19 cellular contexts compared by ENCODE assay signal in the genomic region with DNA sequence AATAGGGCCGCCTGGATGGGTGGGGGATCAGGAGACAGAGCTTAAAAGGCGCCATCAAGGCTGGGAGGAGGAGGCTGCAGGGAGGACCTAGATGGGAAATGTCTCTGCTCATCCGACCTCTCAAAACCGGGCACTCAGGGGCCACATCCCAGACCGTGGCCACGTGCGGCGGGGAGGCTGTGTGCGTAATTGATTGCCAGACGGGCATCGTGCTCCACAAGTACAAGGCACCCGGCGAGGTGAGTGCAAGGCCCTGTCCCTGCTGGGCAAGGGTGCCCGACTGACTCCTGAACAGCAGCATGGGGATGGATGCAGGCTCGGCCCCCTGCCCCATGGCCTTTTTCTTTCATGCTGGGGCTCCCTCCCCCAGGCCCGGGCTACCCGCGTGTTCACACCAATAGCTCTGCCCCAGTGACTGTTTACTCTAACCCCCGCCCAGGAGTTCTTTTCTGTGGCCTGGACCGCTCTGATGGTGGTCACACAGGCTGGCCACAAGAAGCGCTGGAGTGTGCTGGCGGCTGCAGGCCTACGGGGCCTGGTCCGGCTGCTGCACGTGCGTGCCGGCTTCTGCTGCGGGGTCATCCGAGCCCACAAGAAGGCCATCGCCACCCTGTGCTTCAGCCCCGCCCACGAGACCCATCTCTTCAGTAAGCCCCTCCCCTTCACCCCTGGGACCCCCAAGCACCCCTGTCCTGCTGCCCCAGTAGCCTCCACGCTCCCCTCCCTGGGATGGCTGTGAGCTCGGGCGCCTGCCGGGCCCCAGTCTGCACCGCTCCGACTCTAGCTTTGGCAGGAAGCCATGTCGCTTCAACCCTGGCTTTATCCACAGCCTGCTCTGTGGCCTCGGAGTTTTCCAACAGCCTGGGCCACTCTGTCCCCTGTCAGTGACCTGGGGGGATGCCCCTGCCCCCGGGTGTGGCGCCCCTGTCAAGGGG. TPM values are rescaled to one million over a fixed set of nuclear protein-coding genes. Genes with fewer than 3 reads are reported as not detected.
A peak's percentile ranks its signal among the peaks of the same experiment; 100 is the strongest.
DNase-seq lines count a peak whose midpoint lies in the region; ATAC-seq, FAIRE-seq and TF ChIP-seq lines count a peak whose summit lies in the region.
"Had no signal": no experiment of that assay in that cellular context is flagged by ENCODE, and none has a peak within 500 bp of the region (broad histone marks: within the 10 kb centered on the region; RNA-seq: fewer than 3 reads in every experiment).

No MANE protein-coding gene starts in this region.

- no peak for ATAC-seq in natural killer cell treated with Interleukin-12 subunit alpha and Interleukin-12 subunit beta and Interleukin-15 and Interleukin-18, amount 100 ng/mL, for 72 hours
- ATAC-seq in natural killer cell: no peak
- ATAC-seq in K562: no peak
- no peak for ATAC-seq in mucosa of descending colon
- ATAC-seq in GM19035 (IDR thresholded peaks at IDR 0.05; ENCODE audit: unreplicated experiment): no peak
- ATAC-seq in HG03342 (IDR thresholded peaks at IDR 0.05; ENCODE audit: unreplicated experiment): no peak
- ATAC-seq: GM23338 had no signal

- H3K27me3 Mint-ChIP-seq in natural killer cell treated with Interleukin-12 subunit alpha and Interleukin-12 subunit beta and Interleukin-15 and Interleukin-18, amount 100 ng/mL, for 72 hours: no peaks in the 10 kb centered on the region
- H3K27me3 Mint-ChIP-seq in natural killer cell (ENCODE audit: low read depth in 2 of 2): no peaks in the 10 kb centered on the region
- H3K27me3 Mint-ChIP-seq in activated naive CD8-positive, alpha-beta T cell treated with anti-CD3 and anti-CD28 coated beads for 36 hours: no peaks in the 10 kb centered on the region
- H3K27me3 Mint-ChIP-seq: activated CD4-positive, alpha-beta memory T cell treated with anti-CD3 and anti-CD28 coated beads for 36 hours had no signal

- H3K4me1 ChIP-seq in K562 (replicated peaks in 1 of 2; ENCODE audit: control insufficient read depth in 2 of 2, insufficient read depth in 2 of 2, low read length in 2 of 2) (peaks cover 10 to 75% of the 10 kb centered on the region in 2 experiments; a peak in 3 of 5 replicates), mucosa of descending colon (ENCODE audit: low read depth) (peaks cover 16% of the 10 kb centered on the region)

- peaks cover 5% of the 10 kb centered on the region for H3K9me1 ChIP-seq in K562 (ENCODE audit: control insufficient read depth, insufficient read depth, low read length)

- TF ChIP-seq CTCF in natural killer cell (IDR thresholded peaks at IDR 0.05) (no peak), K562 (IDR thresholded peaks at IDR 0.05 in 2 of 3, conservative IDR thresholded peaks at IDR 0.05 in 1 of 3; ENCODE audit: insufficient read depth in 2 of 3, low read depth in 1 of 3, low read length in 3 of 3) (no peak), mucosa of descending colon (IDR thresholded peaks at IDR 0.05) (no peak)

- no peak overlapping the region for H2AFZ ChIP-seq in K562 (ENCODE audit: low read depth, low read length)
- H2AFZ ChIP-seq: GM23338 had no signal

- H3K36me3 Mint-ChIP-seq in natural killer cell treated with Interleukin-12 subunit alpha and Interleukin-12 subunit beta and Interleukin-15 and Interleukin-18, amount 100 ng/mL, for 72 hours: no peaks in the 10 kb centered on the region
- H3K36me3 Mint-ChIP-seq in natural killer cell: no peaks in the 10 kb centered on the region
- H3K36me3 Mint-ChIP-seq in activated naive CD8-positive, alpha-beta T cell treated with anti-CD3 and anti-CD28 coated beads for 36 hours: no peaks in the 10 kb centered on the region

- BruUV-seq in K562 (replicated peaks; lab: Mats Ljungman, UMichigan): no TSS peak

- H3K36me3 ChIP-seq in K562 (ENCODE audit: control insufficient read depth, insufficient read depth, low read length) (peaks cover 70% of the 10 kb centered on the region; the same call in 2 of the 3 replicates), mucosa of descending colon (ENCODE audit: low read depth) (no peaks in the 10 kb centered on the region)

- 87% methylated on average over 34 of the region's 42 CpGs for WGBS in K562 (ENCODE audit: insufficient coverage, low coverage, missing lambda C conversion rate)

- no peak overlapping the region for H3K27ac Mint-ChIP-seq in natural killer cell treated with Interleukin-12 subunit alpha and Interleukin-12 subunit beta and Interleukin-15 and Interleukin-18, amount 100 ng/mL, for 72 hours
- H3K27ac Mint-ChIP-seq in natural killer cell: no peak overlapping the region
- no peak overlapping the region for H3K27ac Mint-ChIP-seq in activated naive CD8-positive, alpha-beta T cell treated with anti-CD3 and anti-CD28 coated beads for 36 hours
- H3K27ac Mint-ChIP-seq: activated CD4-positive, alpha-beta memory T cell treated with anti-CD3 and anti-CD28 coated beads for 36 hours; GM23338; T-helper 1 cell treated with Interleukin-12 subunit alpha and Interleukin-12 subunit beta and Interleukin-4 antibody, amounts not matched to agents 30 μg/mL and 1 μg/mL, for 36 hours had no signal

- H3K27ac ChIP-seq in K562 (ENCODE audit: extremely low read depth, low read depth, low read length): no peak overlapping the region
- H3K27ac ChIP-seq: epithelial cell of prostate had no signal

- no peak overlapping the region for H3K4me2 ChIP-seq in K562 (ENCODE audit: insufficient read depth, low read length)
- H3K4me2 ChIP-seq: GM23338 had no signal

- in situ Hi-C loops in K562 (cut with MboI): loop anchor here (25.0 kb wide), 2 partner anchors 94 to 194 kb away; a partner anchor contains a TSS

- no peak for FAIRE-seq in K562 (lab: Jason Lieb, UNC)

- H3K9ac ChIP-seq in K562 (ENCODE audit: insufficient read depth in 1 of 2, low read depth in 2 of 2, low read length in 2 of 2): no peak overlapping the region

- peaks cover 3% of the 10 kb centered on the region; the same call in 1 of the 2 replicates for H4K20me1 ChIP-seq in K562 (replicated peaks; ENCODE audit: control insufficient read depth, insufficient read depth, low read length)

- TF ChIP-seq EP300 in K562 (IDR thresholded peaks at IDR 0.05; ENCODE audit: low read length): no peak

- intact Hi-C loops in natural killer cell (cut with micrococcal nuclease) (no loop called here), K562 (cut with micrococcal nuclease) (no loop called here), mucosa of descending colon (cut with DNase I, micrococcal nuclease) (no loop called here)

- H3K27me3 ChIP-seq in K562 (ENCODE audit: control insufficient read depth in 2 of 2, insufficient read depth in 2 of 2, low read length in 2 of 2): no peaks in the 10 kb centered on the region

- H3K9me3 ChIP-seq in K562 (replicated peaks; ENCODE audit: control insufficient read depth, insufficient read depth, low read depth, low read length) (no peaks in the 10 kb centered on the region), mucosa of descending colon (no peaks in the 10 kb centered on the region)

- H3K9me3 Mint-ChIP-seq in natural killer cell treated with Interleukin-12 subunit alpha and Interleukin-12 subunit beta and Interleukin-15 and Interleukin-18, amount 100 ng/mL, for 72 hours: no peaks in the 10 kb centered on the region
- no peaks in the 10 kb centered on the region for H3K9me3 Mint-ChIP-seq in natural killer cell
- H3K9me3 Mint-ChIP-seq in activated naive CD8-positive, alpha-beta T cell treated with anti-CD3 and anti-CD28 coated beads for 36 hours: no peaks in the 10 kb centered on the region
- H3K9me3 Mint-ChIP-seq: activated CD4-positive, alpha-beta memory T cell treated with anti-CD3 and anti-CD28 coated beads for 36 hours; T-helper 1 cell treated with Interleukin-12 subunit alpha and Interleukin-12 subunit beta and Interleukin-4 antibody, amounts not matched to agents 30 μg/mL and 1 μg/mL, for 36 hours had no signal

- TF ChIP-seq POLR2A in K562 (conservative IDR thresholded peaks at IDR 0.05): no peak

- POLR2A ChIA-PET in K562 (lab: Yijun Ruan, JAX): no interaction called here

- no peak for TF ChIP-seq RAD21 in K562 (CRISPR knock-in tag; conservative IDR thresholded peaks at IDR 0.05 in 1 of 2, IDR thresholded peaks at IDR 0.05 in 1 of 2)

- H3K4me3 Mint-ChIP-seq in natural killer cell treated with Interleukin-12 subunit alpha and Interleukin-12 subunit beta and Interleukin-15 and Interleukin-18, amount 100 ng/mL, for 72 hours: no peak overlapping the region
- H3K4me3 Mint-ChIP-seq in natural killer cell: no peak overlapping the region
- no peak overlapping the region for H3K4me3 Mint-ChIP-seq in activated naive CD8-positive, alpha-beta T cell treated with anti-CD3 and anti-CD28 coated beads for 36 hours
- H3K4me3 Mint-ChIP-seq: activated CD4-positive, alpha-beta memory T cell treated with anti-CD3 and anti-CD28 coated beads for 36 hours; GM23338; T-helper 1 cell treated with Interleukin-12 subunit alpha and Interleukin-12 subunit beta and Interleukin-4 antibody, amounts not matched to agents 30 μg/mL and 1 μg/mL, for 36 hours had no signal

- peak; percentile 55 for DNase-seq in natural killer cell treated with Interleukin-12 subunit alpha and Interleukin-12 subunit beta and Interleukin-15 and Interleukin-18, amount 100 ng/mL, for 72 hours (ENCODE audit: low spot score)
- DNase-seq in natural killer cell (no peak), K562 (ENCODE audit: extremely low read depth in 1 of 4, low spot score in 3 of 4) (no peak), mucosa of descending colon (peak in 2 of 3 donors; percentile 30 to 56)
- no peak for DNase-seq in activated naive CD8-positive, alpha-beta T cell treated with anti-CD3 and anti-CD28 coated beads for 36 hours
- DNase-seq: activated CD4-positive, alpha-beta memory T cell treated with anti-CD3 and anti-CD28 coated beads for 36 hours; activated T-cell treated with anti-CD3 and anti-CD28 coated beads, Interleukin-2, amount 50 U/mL, for 1 hour; COR-L47; foreskin fibroblast; NCI-H1436 treated with DMSO at 0.1 percent for 48 hours; NCI-H2171; NCI-H69; stimulated activated CD4-positive, alpha-beta T cell treated with anti-CD3 and anti-CD28 coated beads, Interleukin-15, amount 100 ng/mL, for 24 hours had no signal

- no peak overlapping the region for H3K4me3 ChIP-seq in K562
- H3K4me3 ChIP-seq in mucosa of descending colon: no peak overlapping the region
- H3K4me3 ChIP-seq: GM23338 had no signal

- peaks cover 18 to 24% of the 10 kb centered on the region in 2 donors for H3K4me1 Mint-ChIP-seq in natural killer cell treated with Interleukin-12 subunit alpha and Interleukin-12 subunit beta and Interleukin-15 and Interleukin-18, amount 100 ng/mL, for 72 hours (ENCODE audit: low read depth in 2 of 2)
- H3K4me1 Mint-ChIP-seq in natural killer cell: peaks cover 10 to 32% of the 10 kb centered on the region in 2 donors
- H3K4me1 Mint-ChIP-seq in activated naive CD8-positive, alpha-beta T cell treated with anti-CD3 and anti-CD28 coated beads for 36 hours: peaks cover 17% of the 10 kb centered on the region

- CTCF ChIA-PET in K562 (lab: Yijun Ruan, JAX; ENCODE audit: low intra/inter-chr PET ratio): no interaction called here

- H3K79me2 ChIP-seq in K562 (ENCODE audit: control insufficient read depth, insufficient read depth, low read length): peaks cover 24% of the 10 kb centered on the region

RNA-seq across cellular contexts. Expression of a gene that starts 3.9 kb away (rescaled TPM):
- 10 to 100 TPM; 22.9 to 44.2 TPM for total RNA-seq in natural killer cell treated with Interleukin-12 subunit alpha and Interleukin-12 subunit beta and Interleukin-15 and Interleukin-18, amount 100 ng/mL, for 72 hours
- total RNA-seq in natural killer cell (10 to 100 TPM; 20.0 to 24.1 (median 20.4) TPM), K562 (2014; rRNA removed) (51.2 and 62.4 TPM in 2 replicates), K562 (2014; rRNA removed; fragmentation: Illumina TruSeq; extraction: Trizol) (14.1 and 21.3 TPM in 2 replicates), K562 (2015; rRNA removed; fragmentation: Illumina TruSeq; extraction: Trizol) (38.3 and 38.5 TPM in 2 replicates), K562 (2021) (64.7 and 66.0 TPM in 2 replicates), mucosa of descending colon (10 to 100 TPM; 12.7 to 17.6 (median 13.3) TPM)
- total RNA-seq in K562 (2011; cell fraction: chromatin; rRNA removed; ENCODE audit: low replicate concordance): 20.9 and 70.7 TPM in 2 replicates
- 74.0 and 78.4 TPM in 2 replicates for total RNA-seq in K562 (2011; cell fraction: nucleolus; rRNA removed)
- total RNA-seq in K562 (2011; cell fraction: nucleoplasm; rRNA removed): 23.7 and 31.9 TPM in 2 replicates
- polyA plus RNA-seq in K562 (2011; rRNA removed) (25.8 and 28.5 TPM in 2 replicates), K562 (2014; fragmentation: Illumina TruSeq; extraction: Trizol) (33.2 and 52.4 TPM in 2 replicates), K562 (2014; fragmentation: Nextera tagmentation; extraction: Ambion mirVana) (under 1 TPM; 0.61 to 0.78 TPM), K562 (2014; rRNA removed) (64.8 and 65.7 TPM in 2 replicates)
- polyA plus RNA-seq in K562 (2011; cell fraction: cytosol; rRNA removed): 21.8 and 77.0 TPM in 2 replicates
- 35.4 and 76.1 TPM in 2 replicates for polyA plus RNA-seq in K562 (2011; cell fraction: nucleus; rRNA removed)
- polyA plus RNA-seq in K562 (2012): 42.1 and 48.6 TPM in 2 replicates
- polyA minus RNA-seq in K562 (2011; rRNA and poly(A)+ RNA removed): 11.1 and 23.2 TPM in 2 replicates
- 28.3 and 46.6 TPM in 2 replicates for polyA minus RNA-seq in K562 (2011; cell fraction: cytosol; rRNA and poly(A)+ RNA removed)
- 19.7 and 29.1 TPM in 2 replicates for polyA minus RNA-seq in K562 (2011; cell fraction: nucleus; rRNA and poly(A)+ RNA removed)
- 10 to 100 TPM; 20.1 to 20.7 TPM for total RNA-seq in activated naive CD8-positive, alpha-beta T cell treated with anti-CD3 and anti-CD28 coated beads for 36 hours

RNA-seq across cellular contexts. Expression of a gene that starts 4.0 kb away (rescaled TPM):
- 10 to 100 TPM in 1 of 2 donors, 1 to 10 TPM in 1; 7.8 to 19.3 TPM for total RNA-seq in natural killer cell treated with Interleukin-12 subunit alpha and Interleukin-12 subunit beta and Interleukin-15 and Interleukin-18, amount 100 ng/mL, for 72 hours
- 1 to 10 TPM; 4.1 to 9.2 (median 9.1) TPM for total RNA-seq in natural killer cell
- total RNA-seq in K562 (2011; cell fraction: chromatin; rRNA removed; ENCODE audit: low replicate concordance): 4.3 and 16.0 TPM in 2 replicates
- total RNA-seq in K562 (2011; cell fraction: nucleolus; rRNA removed): 9.1 and 10.8 TPM in 2 replicates
- 6.9 and 7.2 TPM in 2 replicates for total RNA-seq in K562 (2011; cell fraction: nucleoplasm; rRNA removed)
- total RNA-seq in K562 (2014; rRNA removed): 21.4 and 41.5 TPM in 2 replicates
- 5.7 and 7.2 TPM in 2 replicates for total RNA-seq in K562 (2014; rRNA removed; fragmentation: Illumina TruSeq; extraction: Trizol)
- total RNA-seq in K562 (2015; rRNA removed; fragmentation: Illumina TruSeq; extraction: Trizol): 13.5 and 15.2 TPM in 2 replicates
- total RNA-seq in K562 (2021): 18.5 and 19.6 TPM in 2 replicates
- 4.6 and 4.7 TPM in 2 replicates for polyA plus RNA-seq in K562 (2011; rRNA removed)
- polyA plus RNA-seq in K562 (2011; cell fraction: cytosol; rRNA removed): 6.4 and 21.6 TPM in 2 replicates
- 3.5 and 6.3 TPM in 2 replicates for polyA plus RNA-seq in K562 (2011; cell fraction: nucleus; rRNA removed)
- 10.7 and 13.3 TPM in 2 replicates for polyA plus RNA-seq in K562 (2012)
- 7.1 and 10.0 TPM in 2 replicates for polyA plus RNA-seq in K562 (2014; fragmentation: Illumina TruSeq; extraction: Trizol)
- 10 to 100 TPM in 1 of 2 experiments, 1 to 10 TPM in 1; 6.7 to 11.8 TPM for polyA plus RNA-seq in K562 (2014; fragmentation: Nextera tagmentation; extraction: Ambion mirVana)
- 13.8 and 18.1 TPM in 2 replicates for polyA plus RNA-seq in K562 (2014; rRNA removed)
- 1.5 and 2.0 TPM in 2 replicates for polyA minus RNA-seq in K562 (2011; rRNA and poly(A)+ RNA removed)
- 3.6 and 6.6 TPM in 2 replicates for polyA minus RNA-seq in K562 (2011; cell fraction: cytosol; rRNA and poly(A)+ RNA removed)
- polyA minus RNA-seq in K562 (2011; cell fraction: nucleus; rRNA and poly(A)+ RNA removed): 3.4 and 3.9 TPM in 2 replicates
- total RNA-seq in mucosa of descending colon: 10 to 100 TPM in 1 of 3 donors, 1 to 10 TPM in 2; 8.4 to 11.1 (median 10.0) TPM
- 10 to 100 TPM in 1 of 2 experiments, 1 to 10 TPM in 1; 8.8 to 10.1 TPM for total RNA-seq in activated naive CD8-positive, alpha-beta T cell treated with anti-CD3 and anti-CD28 coated beads for 36 hours

RNA-seq across cellular contexts. Expression of a gene that starts 10.0 kb away (rescaled TPM):
- total RNA-seq in natural killer cell treated with Interleukin-12 subunit alpha and Interleukin-12 subunit beta and Interleukin-15 and Interleukin-18, amount 100 ng/mL, for 72 hours: 10 to 100 TPM; 56.9 to 57.6 TPM
- total RNA-seq in natural killer cell: 10 to 100 TPM; 35.3 to 44.5 (median 44.5) TPM
- 11.0 and 31.6 TPM in 2 replicates for total RNA-seq in K562 (2011; cell fraction: chromatin; rRNA removed; ENCODE audit: low replicate concordance)
- total RNA-seq in K562 (2011; cell fraction: nucleolus; rRNA removed): 83.9 and 98.7 TPM in 2 replicates
- total RNA-seq in K562 (2011; cell fraction: nucleoplasm; rRNA removed): 48.7 and 61.8 TPM in 2 replicates
- total RNA-seq in K562 (2014; rRNA removed): 132 and 160 TPM in 2 replicates
- 70.3 and 80.8 TPM in 2 replicates for total RNA-seq in K562 (2014; rRNA removed; fragmentation: Illumina TruSeq; extraction: Trizol)
- total RNA-seq in K562 (2015; rRNA removed; fragmentation: Illumina TruSeq; extraction: Trizol): 141 TPM in 2 replicates
- 97.8 and 104 TPM in 2 replicates for total RNA-seq in K562 (2021)
- 84.6 and 113 TPM in 2 replicates for polyA plus RNA-seq in K562 (2011; rRNA removed)
- 138 and 266 TPM in 2 replicates for polyA plus RNA-seq in K562 (2011; cell fraction: cytosol; rRNA removed)
- 45.6 and 63.7 TPM in 2 replicates for polyA plus RNA-seq in K562 (2011; cell fraction: nucleus; rRNA removed)
- polyA plus RNA-seq in K562 (2012): 130 and 185 TPM in 2 replicates
- polyA plus RNA-seq in K562 (2014; fragmentation: Illumina TruSeq; extraction: Trizol): 220 and 231 TPM in 2 replicates
- 10 to 100 TPM; 32.3 to 85.8 TPM for polyA plus RNA-seq in K562 (2014; fragmentation: Nextera tagmentation; extraction: Ambion mirVana)
- 175 and 180 TPM in 2 replicates for polyA plus RNA-seq in K562 (2014; rRNA removed)
- 17.4 and 27.2 TPM in 2 replicates for polyA minus RNA-seq in K562 (2011; rRNA and poly(A)+ RNA removed)
- polyA minus RNA-seq in K562 (2011; cell fraction: cytosol; rRNA and poly(A)+ RNA removed): 16.4 and 17.5 TPM in 2 replicates
- 51.5 and 65.8 TPM in 2 replicates for polyA minus RNA-seq in K562 (2011; cell fraction: nucleus; rRNA and poly(A)+ RNA removed)
- 10 to 100 TPM; 44.0 to 59.3 (median 45.6) TPM for total RNA-seq in mucosa of descending colon
- 10 to 100 TPM; 63.5 to 67.1 TPM for total RNA-seq in activated naive CD8-positive, alpha-beta T cell treated with anti-CD3 and anti-CD28 coated beads for 36 hours

RNA-seq across cellular contexts. Expression of a gene that starts 35.3 kb away (rescaled TPM):
- 10 to 100 TPM; 56.5 to 70.4 TPM for total RNA-seq in natural killer cell treated with Interleukin-12 subunit alpha and Interleukin-12 subunit beta and Interleukin-15 and Interleukin-18, amount 100 ng/mL, for 72 hours
- 10 to 100 TPM; 39.1 to 55.0 (median 41.3) TPM for total RNA-seq in natural killer cell
- 18.4 and 52.2 TPM in 2 replicates for total RNA-seq in K562 (2011; cell fraction: chromatin; rRNA removed; ENCODE audit: low replicate concordance)
- 30.3 and 37.7 TPM in 2 replicates for total RNA-seq in K562 (2011; cell fraction: nucleolus; rRNA removed)
- total RNA-seq in K562 (2011; cell fraction: nucleoplasm; rRNA removed): 25.7 and 31.2 TPM in 2 replicates
- total RNA-seq in K562 (2014; rRNA removed): 18.3 and 23.1 TPM in 2 replicates
- 4.0 and 4.1 TPM in 2 replicates for total RNA-seq in K562 (2014; rRNA removed; fragmentation: Illumina TruSeq; extraction: Trizol)
- total RNA-seq in K562 (2015; rRNA removed; fragmentation: Illumina TruSeq; extraction: Trizol): 9.0 and 9.2 TPM in 2 replicates
- total RNA-seq in K562 (2021): 23.5 and 27.7 TPM in 2 replicates
- 14.3 and 16.0 TPM in 2 replicates for polyA plus RNA-seq in K562 (2011; rRNA removed)
- polyA plus RNA-seq in K562 (2011; cell fraction: cytosol; rRNA removed): 32.8 and 91.3 TPM in 2 replicates
- 5.5 and 11.5 TPM in 2 replicates for polyA plus RNA-seq in K562 (2011; cell fraction: nucleus; rRNA removed)
- polyA plus RNA-seq in K562 (2012): 34.3 and 36.5 TPM in 2 replicates
- polyA plus RNA-seq in K562 (2014; fragmentation: Illumina TruSeq; extraction: Trizol): 7.7 and 18.6 TPM in 2 replicates
- 1 to 10 TPM; 1.1 to 2.0 TPM for polyA plus RNA-seq in K562 (2014; fragmentation: Nextera tagmentation; extraction: Ambion mirVana)
- 16.7 and 18.9 TPM in 2 replicates for polyA plus RNA-seq in K562 (2014; rRNA removed)
- 11.4 and 21.4 TPM in 2 replicates for polyA minus RNA-seq in K562 (2011; rRNA and poly(A)+ RNA removed)
- polyA minus RNA-seq in K562 (2011; cell fraction: cytosol; rRNA and poly(A)+ RNA removed): 35.3 and 38.1 TPM in 2 replicates
- 4.0 and 4.6 TPM in 2 replicates for polyA minus RNA-seq in K562 (2011; cell fraction: nucleus; rRNA and poly(A)+ RNA removed)
- total RNA-seq in mucosa of descending colon: 1 to 10 TPM; 2.8 to 9.8 (median 7.5) TPM
- 10 to 100 TPM; 41.4 to 46.2 TPM for total RNA-seq in activated naive CD8-positive, alpha-beta T cell treated with anti-CD3 and anti-CD28 coated beads for 36 hours

RNA-seq across cellular contexts. Expression of a gene that starts 48.9 kb away (rescaled TPM):
- total RNA-seq in natural killer cell treated with Interleukin-12 subunit alpha and Interleukin-12 subunit beta and Interleukin-15 and Interleukin-18, amount 100 ng/mL, for 72 hours: 10 to 100 TPM in 1 of 2 donors, under 1 TPM in 1; 0.48 to 23.4 TPM
- 10 to 100 TPM in 2 of 3 donors, 1 to 10 TPM in 1; 2.4 to 14.3 (median 12.3) TPM for total RNA-seq in natural killer cell
- total RNA-seq in K562 (2011; cell fraction: chromatin; rRNA removed; ENCODE audit: low replicate concordance): 12.1 and 23.0 TPM in 2 replicates
- 8.4 and 13.2 TPM in 2 replicates for total RNA-seq in K562 (2011; cell fraction: nucleolus; rRNA removed)
- 11.2 and 14.5 TPM in 2 replicates for total RNA-seq in K562 (2011; cell fraction: nucleoplasm; rRNA removed)
- total RNA-seq in K562 (2014; rRNA removed): 0.73 and 1.8 TPM in 2 replicates
- 0.19 and 0.69 TPM in 2 replicates for total RNA-seq in K562 (2014; rRNA removed; fragmentation: Illumina TruSeq; extraction: Trizol)
- total RNA-seq in K562 (2015; rRNA removed; fragmentation: Illumina TruSeq; extraction: Trizol): 0.94 and 1.4 TPM in 2 replicates
- 2.9 and 3.5 TPM in 2 replicates for total RNA-seq in K562 (2021)
- polyA plus RNA-seq in K562 (2011; rRNA removed): 1.5 and 3.3 TPM in 2 replicates
- polyA plus RNA-seq in K562 (2011; cell fraction: cytosol; rRNA removed): 2.1 and 2.8 TPM in 2 replicates
- 13.0 and 14.1 TPM in 2 replicates for polyA plus RNA-seq in K562 (2011; cell fraction: nucleus; rRNA removed)
- 3.9 and 6.8 TPM in 2 replicates for polyA plus RNA-seq in K562 (2012)
- 1.5 and 2.6 TPM in 2 replicates for polyA plus RNA-seq in K562 (2014; fragmentation: Illumina TruSeq; extraction: Trizol)
- polyA plus RNA-seq in K562 (2014; fragmentation: Nextera tagmentation; extraction: Ambion mirVana): under 1 TPM in 1 of 2 experiments, not detected in 1; 0.01 TPM
- 2.4 and 2.5 TPM in 2 replicates for polyA plus RNA-seq in K562 (2014; rRNA removed)
- 1.4 and 1.6 TPM in 2 replicates for polyA minus RNA-seq in K562 (2011; rRNA and poly(A)+ RNA removed)
- polyA minus RNA-seq in K562 (2011; cell fraction: cytosol; rRNA and poly(A)+ RNA removed): 2.8 TPM in 1 of 2 replicates, not detected in the other
- 2.6 and 3.1 TPM in 2 replicates for polyA minus RNA-seq in K562 (2011; cell fraction: nucleus; rRNA and poly(A)+ RNA removed)
- 10 to 100 TPM in 2 of 3 donors, 1 to 10 TPM in 1; 8.0 to 30.8 (median 12.2) TPM for total RNA-seq in mucosa of descending colon
- 10 to 100 TPM; 23.6 to 25.2 TPM for total RNA-seq in activated naive CD8-positive, alpha-beta T cell treated with anti-CD3 and anti-CD28 coated beads for 36 hours
- total RNA-seq: Daoy had no signal

Comparison
In these comparisons a context has a peak if more than half of its experiments do, and no peak if none do; other contexts are left out.
1. DNase-seq: peak in natural killer cell treated with Interleukin-12 subunit alpha and Interleukin-12 subunit beta and Interleukin-15 and Interleukin-18, amount 100 ng/mL, for 72 hours (single experiment) and mucosa of descending colon (2 of 3); none in natural killer cell (single experiment), K562 (0 of 4) and activated naive CD8-positive, alpha-beta T cell treated with anti-CD3 and anti-CD28 coated beads for 36 hours (single experiment).